Comparison of ENCODE assay signal across 20 cellular contexts in the genomic region with DNA sequence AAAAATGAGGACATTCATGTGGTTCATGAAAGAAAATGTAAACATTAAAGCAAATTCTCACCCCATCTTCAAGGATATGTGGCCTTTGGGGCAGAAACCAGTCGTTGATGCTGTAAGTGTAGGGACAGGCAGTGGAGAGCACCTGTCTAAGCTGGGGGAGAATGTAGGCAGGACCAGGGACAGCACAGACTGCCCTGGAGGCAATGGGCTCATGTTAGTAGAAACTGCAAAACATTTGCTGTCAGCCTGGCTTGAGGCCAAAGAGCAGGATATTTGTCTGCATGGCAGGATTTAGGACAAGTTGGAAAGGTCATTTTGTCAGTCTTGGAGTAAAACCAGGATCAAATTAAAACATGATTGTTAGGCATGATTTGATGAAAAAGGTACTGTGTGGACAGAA.
"Had no signal": no experiment of that assay in that cellular context is flagged by ENCODE, and none has a peak within 500 bp of the region (broad histone marks: within the 10 kb centered on the region; RNA-seq: fewer than 3 reads in every experiment).

No MANE protein-coding gene starts in this region.

- ATAC-seq: activated naive CD4-positive, alpha-beta T cell treated with anti-CD3 and anti-CD28 coated beads, Interleukin-2, amount 50 U/mL, for 72 hours; activated T-cell treated with anti-CD3 and anti-CD28 coated beads, Interleukin-2, amount 50 U/mL, for 4 hours; left colon; mucosa of descending colon; naive thymus-derived CD8-positive, alpha-beta T cell; T-helper 17 cell had no signal

- DNase-seq: activated CD4-positive, alpha-beta T cell treated with anti-CD3 and anti-CD28 coated beads for 1 hour; activated CD4-positive, alpha-beta T cell treated with anti-CD3 and anti-CD28 coated beads, Interleukin-2, amount 50 U/mL, for 48 hours; activated effector memory CD4-positive, alpha-beta T cell treated with anti-CD3 and anti-CD28 coated beads, Interleukin-2, amount 50 U/mL, for 16 hours; activated T-cell treated with anti-CD3 and anti-CD28 coated beads, Interleukin-2, amount 50 U/mL, for 4 hours; amniotic stem cell; brain microvascular endothelial cell; dorsolateral prefrontal cortex; immature natural killer cell; left colon; mammary epithelial cell; mucosa of descending colon; naive thymus-derived CD8-positive, alpha-beta T cell; nucleus accumbens; sigmoid colon; stimulated activated CD4-positive, alpha-beta T cell treated with anti-CD3 and anti-CD28 coated beads, Interleukin-12 subunit alpha, Interleukin-12 subunit beta, amount 100 ng/mL, for 4 hours; stimulated activated naive CD4-positive, alpha-beta T cell treated with Interleukin-2 at 50 U/mL for 16 hours; T-helper 17 cell; upper lobe of left lung had no signal

- H3K9me3 ChIP-seq: esophagus muscularis mucosa, mucosa of descending colon, sigmoid colon, upper lobe of left lung had no signal

- H3K4me1 ChIP-seq: esophagus muscularis mucosa, sigmoid colon, upper lobe of left lung had no signal

- H3K36me3 ChIP-seq: brain microvascular endothelial cell, esophagus muscularis mucosa, sigmoid colon, upper lobe of left lung had no signal

- H3K27me3 ChIP-seq: brain microvascular endothelial cell, dorsolateral prefrontal cortex, esophagus muscularis mucosa, sigmoid colon, upper lobe of left lung had no signal

- H3K27ac ChIP-seq: brain microvascular endothelial cell, esophagus muscularis mucosa, sigmoid colon, upper lobe of left lung had no signal

- H3K4me3 ChIP-seq: dorsolateral prefrontal cortex, esophagus muscularis mucosa, mucosa of descending colon, sigmoid colon, upper lobe of left lung had no signal
